ENCODE assay signal across 1 cellular context in genomic region chr16:51146256-51146924, GRCh38.
TF ChIP-seq lines count a peak whose summit lies in the region.

No MANE protein-coding gene starts in this region.

TF ChIP-seq in liver, 16 proteins besides CTCF, POLR2A, EP300 and RAD21 (continued from another document):
- TF ChIP-seq ZBTB33 (IDR thresholded peaks at IDR 0.05) (no peak), HNF4A (conservative IDR thresholded peaks at IDR 0.05) (peak; percentile 49 to 82), HNF4G (IDR thresholded peaks at IDR 0.05) (peak; percentile 26)
